8 cellular contexts compared by ENCODE assay signal in genomic region chr17:40818733-40819527, GRCh38. TPM values are rescaled to one million over a fixed set of nuclear protein-coding genes. Genes with fewer than 3 reads are reported as not detected.
A peak's percentile ranks its signal among the peaks of the same experiment; 100 is the strongest.
DNase-seq lines count a peak whose midpoint lies in the region; ATAC-seq and TF ChIP-seq lines count a peak whose summit lies in the region.

No MANE protein-coding gene starts in this region.

- H3K27me3 Mint-ChIP-seq in T-cell = peaks cover 9 to 15% of the 10 kb centered on the region in 2 donors

- no peaks in the 10 kb centered on the region for H3K36me3 ChIP-seq in adrenal gland (replicated peaks in 1 of 2)
- peaks cover 18% of the 10 kb centered on the region for H3K36me3 ChIP-seq in left ventricle myocardium inferior
- H3K36me3 ChIP-seq in prostate gland = no peaks in the 10 kb centered on the region

- H3K9me3 ChIP-seq in adrenal gland (replicated peaks in 1 of 3) = no peaks in the 10 kb centered on the region
- H3K9me3 ChIP-seq in left ventricle myocardium inferior (replicated peaks) = no peaks in the 10 kb centered on the region
- H3K9me3 ChIP-seq in prostate gland = no peaks in the 10 kb centered on the region

- POLR2A ChIA-PET in T-cell (lab: Charles Lee) = interaction anchor here (0.6 to 1.5 kb wide), 11 partner anchors 172 to 1111 kb away, joined by 3 to 11 read pairs (median 4); partner anchors contain the start of genes EIF1 (in 2 of the 2), ODAD4 (in 1 of the 2) and TOP2A (in 1 of the 2)

- H3K4me1 ChIP-seq in adrenal gland (replicated peaks in 1 of 2) (peaks cover 0 to 7% of the 10 kb centered on the region in 2 donors), left ventricle myocardium inferior (peaks cover 50% of the 10 kb centered on the region), prostate gland (replicated peaks) (peaks cover 5% of the 10 kb centered on the region)

- peak overlapping the region; percentile 95 to 96 for H3K27ac Mint-ChIP-seq in T-cell

- H3K4me3 Mint-ChIP-seq in T-cell = peak overlapping the region; percentile 92 to 94 (median 94)

- peak overlapping the region; percentile 11 to 93 (median 36) for H3K4me3 ChIP-seq in adrenal gland
- peak overlapping the region; percentile 80 for H3K4me3 ChIP-seq in left ventricle myocardium inferior
- peak overlapping the region; percentile 62 to 64 for H3K4me3 ChIP-seq in prostate gland

- H3K4me1 Mint-ChIP-seq in T-cell = peaks cover 20 to 31% (median 27%) of the 10 kb centered on the region in 3 donors

- WGBS in adrenal gland, 4 donors = 1 to 3% (median 1%) methylated on average over 30 to 73 of the region's 73 CpGs
- WGBS in prostate gland = 1% methylated on average over 68 of the region's 73 CpGs

- peak; percentile 74 for ATAC-seq in HG02588 (IDR thresholded peaks at IDR 0.05; ENCODE audit: unreplicated experiment)
- ATAC-seq in T-cell (replicated peaks in 1 of 4) = peak; percentile 89 to 95 (median 90)

- peak; percentile 54 for DNase-seq in GF-D8 (lab: John Stamatoyannopoulos, UW)
- peak; percentile 74 for DNase-seq in NCI-H1105 treated with DMSO at 0.1 percent for 48 hours (lab: John Stamatoyannopoulos, UW)
- DNase-seq in T-cell = peak; percentile 67 to 89 (median 80)
- DNase-seq in adrenal gland = peak; percentile 67 to 84 (median 79)
- peak; percentile 81 for DNase-seq in left ventricle myocardium inferior
- DNase-seq in prostate gland (ENCODE audit: low spot score) = peak; percentile 62
- DNase-seq in ureter (ENCODE audit: low spot score) = peak; percentile 89

- CTCF ChIA-PET in T-cell (lab: Charles Lee) = interaction anchor here in 1 of 2 donors (0.7 to 2.2 kb wide), 7 partner anchors 10 to 870 kb away, joined by 3 to 13 read pairs (median 5); partner anchors contain the start of gene EIF1

- intact Hi-C loops in adrenal gland (cut with DNase I) = no loop called here
- intact Hi-C loops in left ventricle myocardium inferior (cut with micrococcal nuclease) = no loop called here
- intact Hi-C loops in prostate gland (cut with DNase I) = no loop called here

- H3K27me3 ChIP-seq in adrenal gland (no peaks in the 10 kb centered on the region), left ventricle myocardium inferior (ENCODE audit: low read depth) (no peaks in the 10 kb centered on the region), prostate gland (replicated peaks; ENCODE audit: insufficient read depth) (no peaks in the 10 kb centered on the region)

- H3K27ac ChIP-seq in adrenal gland = peak overlapping the region; percentile 68 to 98 (median 79)
- H3K27ac ChIP-seq in left ventricle myocardium inferior (replicated peaks) = peak overlapping the region; percentile 97
- H3K27ac ChIP-seq in prostate gland = peak overlapping the region; percentile 72 to 77

- H3K36me3 Mint-ChIP-seq in T-cell = peaks cover 34% of the 10 kb centered on the region

- no peak for TF ChIP-seq CTCF in adrenal gland (IDR thresholded peaks at IDR 0.05)
- TF ChIP-seq CTCF in left ventricle myocardium inferior (IDR thresholded peaks at IDR 0.05; ENCODE audit: borderline replicate concordance) = no peak
- peak in 1 of 4 experiments; percentile 11 for TF ChIP-seq CTCF in prostate gland (IDR thresholded peaks at IDR 0.05)

- TF ChIP-seq POLR2A in adrenal gland (IDR thresholded peaks at IDR 0.05) (peak; percentile 50 to 51), prostate gland (IDR thresholded peaks at IDR 0.05) (peak; percentile 49)

- H3K9me3 Mint-ChIP-seq in T-cell = peaks cover 0 to 6% (median 0%) of the 10 kb centered on the region in 3 donors

RNA-seq across cellular contexts. Expression of gene KRT10, which starts 3.5 kb away (rescaled TPM):
- total RNA-seq in T-cell (10 to 100 TPM; 27.2 to 35.3 (median 31.4) TPM), adrenal gland (10 to 100 TPM in 6 of 8 donors, 1 to 10 TPM in 1, under 1 TPM in 1; 0.35 to 58.4 (median 27.6) TPM), left ventricle myocardium inferior (54.7 TPM), prostate gland (10 to 100 TPM in 1 of 2 donors, 1 to 10 TPM in 1; 5.8 to 23.6 TPM), ureter (70.1 TPM)
- 10 to 100 TPM; 31.1 to 36.3 (median 36.0) TPM for polyA plus RNA-seq in adrenal gland

RNA-seq across cellular contexts. Expression of gene KRT28, which starts 19.2 kb away (rescaled TPM):
- total RNA-seq in T-cell = not detected
- total RNA-seq in adrenal gland = not detected
- polyA plus RNA-seq in adrenal gland = not detected
- not detected for total RNA-seq in left ventricle myocardium inferior
- not detected for total RNA-seq in prostate gland
- not detected for total RNA-seq in ureter

RNA-seq across cellular contexts. Expression of gene KRT27, which starts 36.6 kb away (rescaled TPM):
- total RNA-seq in T-cell (not detected), adrenal gland (not detected), left ventricle myocardium inferior (not detected), prostate gland (not detected), ureter (2.0 TPM)
- under 1 TPM in 2 of 3 donors, not detected in 1; 0.34 to 0.56 TPM for polyA plus RNA-seq in adrenal gland

RNA-seq across cellular contexts. Expression of gene KRT26, which starts 46.9 kb away (rescaled TPM):
- not detected for total RNA-seq in T-cell
- not detected for total RNA-seq in adrenal gland
- polyA plus RNA-seq in adrenal gland = not detected
- total RNA-seq in left ventricle myocardium inferior = not detected
- under 1 TPM in 1 of 2 donors, not detected in 1; 0.28 TPM for total RNA-seq in prostate gland
- total RNA-seq in ureter = not detected

RNA-seq across cellular contexts. Expression of gene KRT12, which starts 48.1 kb away (rescaled TPM):
- under 1 TPM in 1 of 5 donors, not detected in 4; 0.10 TPM for total RNA-seq in T-cell
- total RNA-seq in adrenal gland = not detected
- not detected for polyA plus RNA-seq in adrenal gland
- not detected for total RNA-seq in left ventricle myocardium inferior
- total RNA-seq in prostate gland = not detected
- total RNA-seq in ureter = not detected

Comparison
In these comparisons a context has a peak if more than half of its experiments do, and no peak if none do; other contexts are left out.
1. Peak in every context shown above with its lines: DNase-seq, ATAC-seq, H3K4me3 ChIP-seq and H3K27ac ChIP-seq.